ENCODE assay signal across 8 cellular contexts in genomic region chr5:174317261-174317894, GRCh38.
A peak's percentile ranks its signal among the peaks of the same experiment; 100 is the strongest.
DNase-seq lines count a peak whose midpoint lies in the region; ATAC-seq, FAIRE-seq and TF ChIP-seq lines count a peak whose summit lies in the region.

No MANE protein-coding gene starts in this region.

- H3K18ac ChIP-seq in mesendoderm (ENCODE audit: low read length), result no peak overlapping the region

- H3K36me3 ChIP-seq in OCI-LY1 (ENCODE audit: insufficient read depth, low read length), result no peaks in the 10 kb centered on the region
- H3K36me3 ChIP-seq in mesendoderm (ENCODE audit: control insufficient read depth, insufficient read depth, low read length), result no peaks in the 10 kb centered on the region

- no peak overlapping the region for H3K4ac ChIP-seq in mesendoderm (ENCODE audit: low read depth, low read length)

- no peak overlapping the region for H2BK120ac ChIP-seq in mesendoderm (ENCODE audit: low read depth, low read length)

- H3K36me3 Mint-ChIP-seq in activated CD4-positive, alpha-beta memory T cell treated with anti-CD3 and anti-CD28 coated beads, Interleukin-2, amount 10 ng/mL, durations not matched to agents 7 days and 5 days (ENCODE audit: low read depth), result no peaks in the 10 kb centered on the region

- H3K9ac ChIP-seq in OCI-LY1 (ENCODE audit: low read length) (no peak overlapping the region), mesendoderm (ENCODE audit: low read length) (no peak overlapping the region)

- no peaks in the 10 kb centered on the region for H3K79me1 ChIP-seq in mesendoderm (ENCODE audit: low read length)

- H3K27ac ChIP-seq in 22Rv1, result no peak overlapping the region
- H3K27ac ChIP-seq in OCI-LY1 (ENCODE audit: low read depth, low read length, poor library complexity, severe bottlenecking), result no peak overlapping the region
- no peak overlapping the region for H3K27ac ChIP-seq in mesendoderm (ENCODE audit: low read depth, low read length)

- H3K79me2 ChIP-seq in OCI-LY1 (ENCODE audit: insufficient read depth, low read length), result no peaks in the 10 kb centered on the region
- no peaks in the 10 kb centered on the region for H3K79me2 ChIP-seq in mesendoderm (ENCODE audit: control insufficient read depth, insufficient read depth, low read length)

- H3K4me3 Mint-ChIP-seq in activated CD4-positive, alpha-beta memory T cell treated with anti-CD3 and anti-CD28 coated beads, Interleukin-2, amount 10 ng/mL, durations not matched to agents 7 days and 5 days, result no peak overlapping the region

- WGBS in mesendoderm (ENCODE audit: extremely low coverage, insufficient coverage, low lambda C conversion rate), result no CpG with 5 or more reads among the region's 11 CpGs

- no peak for ATAC-seq in HG03097 (IDR thresholded peaks at IDR 0.05; ENCODE audit: low FRiP score, unreplicated experiment)

- H3K4me3 ChIP-seq in OCI-LY1 (ENCODE audit: low read depth, low read length, poor library complexity, severe bottlenecking) (no peak overlapping the region), mesendoderm (ENCODE audit: low read length) (no peak overlapping the region)

- no peaks in the 10 kb centered on the region for H3K9me3 ChIP-seq in OCI-LY1 (ENCODE audit: low read length)

- H3K56ac ChIP-seq in mesendoderm (ENCODE audit: low read length), result no peak overlapping the region

- H2AK5ac ChIP-seq in mesendoderm (ENCODE audit: low read length), result no peak overlapping the region

- H3K9me2 ChIP-seq in OCI-LY1 (ENCODE audit: low read depth, low read length), result no peaks in the 10 kb centered on the region

- no peak overlapping the region for H2BK15ac ChIP-seq in mesendoderm (replicated peaks; ENCODE audit: low read depth)

- H3K9me3 Mint-ChIP-seq in activated CD4-positive, alpha-beta memory T cell treated with anti-CD3 and anti-CD28 coated beads, Interleukin-2, amount 10 ng/mL, durations not matched to agents 7 days and 5 days, result no peaks in the 10 kb centered on the region

- H3K23ac ChIP-seq in mesendoderm (ENCODE audit: low read length), result no peak overlapping the region

- H3F3A ChIP-seq in OCI-LY1 (ENCODE audit: insufficient read depth, low read length), result no peaks in the 10 kb centered on the region

- H4K5ac ChIP-seq in mesendoderm (ENCODE audit: low read length), result no peak overlapping the region

- no peaks in the 10 kb centered on the region for H3K4me1 Mint-ChIP-seq in activated CD4-positive, alpha-beta memory T cell treated with anti-CD3 and anti-CD28 coated beads, Interleukin-2, amount 10 ng/mL, durations not matched to agents 7 days and 5 days

- TF ChIP-seq CTCF in 22Rv1 (IDR thresholded peaks at IDR 0.05) (peak; percentile 71), OCI-LY1 (IDR thresholded peaks at IDR 0.05; ENCODE audit: low read length) (peak; percentile 49)

- no peak overlapping the region for H3K4me2 ChIP-seq in OCI-LY1 (ENCODE audit: low read length)
- H3K4me2 ChIP-seq in mesendoderm (ENCODE audit: low read length), result no peak overlapping the region

- peaks cover 7% of the 10 kb centered on the region for H3K27me3 Mint-ChIP-seq in activated CD4-positive, alpha-beta memory T cell treated with anti-CD3 and anti-CD28 coated beads, Interleukin-2, amount 10 ng/mL, durations not matched to agents 7 days and 5 days

- POLR2A ChIA-PET in activated CD4-positive, alpha-beta memory T cell treated with anti-CD3 and anti-CD28 coated beads, Interleukin-2, amount 10 ng/mL, durations not matched to agents 7 days and 5 days (lab: Charles Lee), result no interaction called here

- no peak overlapping the region for H2AFZ ChIP-seq in OCI-LY1 (ENCODE audit: low read length)

- H2BK5ac ChIP-seq in mesendoderm (ENCODE audit: low read length), result no peak overlapping the region

- DNase-seq in GM18507 (ENCODE audit: extremely low spot score, insufficient read length, low read depth) (no peak), ecto neural progenitor cell (ENCODE audit: low spot score) (peak; percentile 84), mesendoderm (peak; percentile 83), T-helper 9 cell (no peak)
- no peak for DNase-seq in activated CD4-positive, alpha-beta memory T cell treated with anti-CD3 and anti-CD28 coated beads, Interleukin-2, amount 10 ng/mL, durations not matched to agents 7 days and 5 days

- no peaks in the 10 kb centered on the region for H4K20me1 ChIP-seq in OCI-LY1 (ENCODE audit: insufficient read depth, low read length)

- H3K27me3 ChIP-seq in OCI-LY1 (ENCODE audit: insufficient read depth, low read length) (0 out of 2 replicates have a peak, but pooled peaks cover 5% of the 10 kb centered on the region), mesendoderm (ENCODE audit: insufficient read depth, low read length, poor library complexity) (no peaks in the 10 kb centered on the region)

- CTCF ChIA-PET in activated CD4-positive, alpha-beta memory T cell treated with anti-CD3 and anti-CD28 coated beads, Interleukin-2, amount 10 ng/mL, durations not matched to agents 7 days and 5 days (lab: Charles Lee), result interaction anchor here (1.8 kb wide), 1 partner anchor 10 kb away, joined by 6 read pairs; no protein-coding TSS in a partner anchor

- peak; percentile 26 for FAIRE-seq in GM18507 (lab: Jason Lieb, UNC)

- H3K4me1 ChIP-seq in OCI-LY1 (ENCODE audit: insufficient read depth, low read length, severe bottlenecking), result no peaks in the 10 kb centered on the region
- H3K4me1 ChIP-seq in mesendoderm (ENCODE audit: control insufficient read depth, low read depth, low read length), result no peaks in the 10 kb centered on the region

- no peak overlapping the region for H3K27ac Mint-ChIP-seq in activated CD4-positive, alpha-beta memory T cell treated with anti-CD3 and anti-CD28 coated beads, Interleukin-2, amount 10 ng/mL, durations not matched to agents 7 days and 5 days

- H4K8ac ChIP-seq in mesendoderm (ENCODE audit: low read depth, low read length), result no peak overlapping the region

Comparison
In these comparisons a context has a peak if more than half of its experiments do, and no peak if none do; other contexts are left out.
1. DNase-seq: peak in ecto neural progenitor cell (single experiment) and mesendoderm (single experiment); none in GM18507 (single experiment), activated CD4-positive, alpha-beta memory T cell treated with anti-CD3 and anti-CD28 coated beads, Interleukin-2, amount 10 ng/mL, durations not matched to agents 7 days and 5 days (single experiment) and T-helper 9 cell (single experiment).